ENCODE assay signal across 14 cellular contexts in genomic region chr4:2944882-2945526, GRCh38.
"Had no signal": no experiment of that assay in that cellular context is flagged by ENCODE, and none has a peak within 500 bp of the region (broad histone marks: within the 10 kb centered on the region; RNA-seq: fewer than 3 reads in every experiment).

No MANE protein-coding gene starts in this region.

- H3K27ac Mint-ChIP-seq: activated CD4-positive, alpha-beta T cell treated with anti-CD3 and anti-CD28 coated beads, Interleukin-2, amount 10 ng/mL, durations not matched to agents 24 days and 14 days; dendritic cell treated with granulocyte-macrophage colony-stimulating factor and Interleukin-4, amounts not matched to agents 40 ng/mL and 50 ng/mL, for 4 days; T-helper 17 cell had no signal

- H3K4me3 ChIP-seq: ascending aorta, breast epithelium, psoas muscle, SJCRH30, testis, upper lobe of right lung had no signal

- H3K27ac ChIP-seq: ascending aorta, breast epithelium, psoas muscle, SJCRH30 had no signal

- H3K27me3 Mint-ChIP-seq: activated CD4-positive, alpha-beta T cell treated with anti-CD3 and anti-CD28 coated beads, Interleukin-2, amount 10 ng/mL, durations not matched to agents 24 days and 14 days; dendritic cell treated with granulocyte-macrophage colony-stimulating factor and Interleukin-4, amounts not matched to agents 40 ng/mL and 50 ng/mL, for 4 days; T-helper 17 cell had no signal

- H3K9me3 Mint-ChIP-seq: activated CD4-positive, alpha-beta T cell treated with anti-CD3 and anti-CD28 coated beads, Interleukin-2, amount 10 ng/mL, durations not matched to agents 24 days and 14 days; dendritic cell treated with granulocyte-macrophage colony-stimulating factor and Interleukin-4, amounts not matched to agents 40 ng/mL and 50 ng/mL, for 4 days; immature natural killer cell; neural crest cell had no signal

- ATAC-seq: psoas muscle, T-helper 17 cell had no signal

- DNase-seq: activated CD4-positive, alpha-beta T cell treated with anti-CD3 and anti-CD28 coated beads, Interleukin-2, amount 10 ng/mL, durations not matched to agents 24 days and 14 days; activated naive CD4-positive, alpha-beta T cell; immature natural killer cell; psoas muscle; SJCRH30; stimulated activated CD4-positive, alpha-beta T cell treated with anti-CD3 and anti-CD28 coated beads, Interleukin-12 subunit alpha, Interleukin-12 subunit beta, amount 100 ng/mL, for 4 hours; stimulated activated naive CD4-positive, alpha-beta T cell; T-helper 17 cell; testis; upper lobe of right lung had no signal

- H3K4me1 ChIP-seq: ascending aorta, breast epithelium, psoas muscle, SJCRH30 had no signal

- H3K27me3 ChIP-seq: ascending aorta, breast epithelium, SJCRH30, testis, upper lobe of right lung had no signal

- H3K4me1 Mint-ChIP-seq: neural crest cell had no signal

- H3K4me3 Mint-ChIP-seq: activated CD4-positive, alpha-beta T cell treated with anti-CD3 and anti-CD28 coated beads, Interleukin-2, amount 10 ng/mL, durations not matched to agents 24 days and 14 days; dendritic cell treated with granulocyte-macrophage colony-stimulating factor and Interleukin-4, amounts not matched to agents 40 ng/mL and 50 ng/mL, for 4 days; immature natural killer cell; neural crest cell; T-helper 17 cell had no signal

- H3K9me3 ChIP-seq: ascending aorta, breast epithelium, psoas muscle, SJCRH30, testis, upper lobe of right lung had no signal
